8 cellular contexts compared by ENCODE assay signal in the genomic region with DNA sequence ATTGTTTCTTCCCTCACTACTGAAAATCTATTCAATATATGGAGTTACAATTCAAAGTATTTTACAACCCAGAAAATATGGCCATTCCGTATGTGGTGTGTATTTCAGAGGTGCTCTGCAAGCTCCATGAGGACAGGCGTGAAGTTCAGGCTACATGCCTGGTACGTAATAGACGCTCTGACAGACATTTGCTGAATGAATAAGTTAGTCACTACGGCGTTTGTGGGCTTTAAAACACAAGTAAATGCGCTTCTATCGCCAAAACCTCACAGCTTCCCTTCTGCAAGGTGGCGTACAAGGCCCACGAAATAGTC. TPM values are rescaled to one million over a fixed set of nuclear protein-coding genes. Genes with fewer than 3 reads are reported as not detected.
DNase-seq lines count a peak whose midpoint lies in the region; ATAC-seq and TF ChIP-seq lines count a peak whose summit lies in the region.

No MANE protein-coding gene starts in this region.

- peak overlapping the region; percentile 79 for H3K4me3 ChIP-seq in CD4-positive, CD25-positive, alpha-beta regulatory T cell (ENCODE audit: low read depth, low read length)
- H3K4me3 ChIP-seq in OCI-LY3 (ENCODE audit: low read length) (peak overlapping the region; percentile 99), endodermal cell (ENCODE audit: low read length) (peak overlapping the region; percentile 92), neutrophil (ENCODE audit: low read depth in 1 of 2, low read length in 1 of 2) (peak overlapping the region; percentile 86 to 93)

- no peaks in the 10 kb centered on the region for H3K27me3 ChIP-seq in CD4-positive, CD25-positive, alpha-beta regulatory T cell (ENCODE audit: control insufficient read depth, insufficient read depth, low read length)
- H3K27me3 ChIP-seq in OCI-LY3 (ENCODE audit: low read depth, low read length), result no peaks in the 10 kb centered on the region
- H3K27me3 ChIP-seq in endodermal cell (ENCODE audit: control insufficient read depth, insufficient read depth, low read length, poor library complexity, severe bottlenecking), result no peaks in the 10 kb centered on the region
- no peaks in the 10 kb centered on the region for H3K27me3 ChIP-seq in neutrophil

- peak overlapping the region; percentile 87 for H3K4me2 ChIP-seq in OCI-LY3 (ENCODE audit: low read length)

- H3K4me1 ChIP-seq in CD4-positive, CD25-positive, alpha-beta regulatory T cell (ENCODE audit: control insufficient read depth, insufficient read depth, low read length, poor library complexity, severe bottlenecking), result peaks cover 35% of the 10 kb centered on the region
- peaks cover 20% of the 10 kb centered on the region for H3K4me1 ChIP-seq in OCI-LY3 (ENCODE audit: low read length)
- peaks cover 7% of the 10 kb centered on the region for H3K4me1 ChIP-seq in endodermal cell (ENCODE audit: control insufficient read depth, insufficient read depth, low read length)
- H3K4me1 ChIP-seq in neutrophil (ENCODE audit: control insufficient read depth in 1 of 2, insufficient read depth in 1 of 2, low read depth in 1 of 2, low read length in 1 of 2), result peaks cover 33 to 42% of the 10 kb centered on the region in 2 experiments

- ATAC-seq in CD4-positive, CD25-positive, alpha-beta regulatory T cell (ENCODE audit: low read depth in 2 of 2), result no peak
- no peak for ATAC-seq in HG03039 (IDR thresholded peaks at IDR 0.05; ENCODE audit: unreplicated experiment)

- 7 to 14% methylated on average over 6 to 10 of the region's 10 CpGs for WGBS in endodermal cell (ENCODE audit: insufficient coverage in 1 of 2, insufficient read length in 1 of 2), 2 experiments

- H3K27ac ChIP-seq in CD4-positive, CD25-positive, alpha-beta regulatory T cell (ENCODE audit: insufficient read depth, low read length, poor library complexity, severe bottlenecking), result peak overlapping the region; percentile 91
- H3K27ac ChIP-seq in OCI-LY3 (ENCODE audit: low read length), result peak overlapping the region; percentile 65
- peak overlapping the region; percentile 83 for H3K27ac ChIP-seq in endodermal cell (ENCODE audit: low read depth, low read length)
- H3K27ac ChIP-seq in neutrophil, result peak overlapping the region; percentile 94

- H3K4me3 Mint-ChIP-seq in CD4-positive, CD25-positive, alpha-beta regulatory T cell, result peak overlapping the region; percentile 90 to 98 (median 96)
- H3K4me3 Mint-ChIP-seq in endodermal cell, result peak overlapping the region; percentile 91

- peak overlapping the region; percentile 96 to 99 (median 98) for H3K27ac Mint-ChIP-seq in CD4-positive, CD25-positive, alpha-beta regulatory T cell
- H3K27ac Mint-ChIP-seq in endodermal cell, result no peak overlapping the region

- DNase-seq in CD4-positive, CD25-positive, alpha-beta regulatory T cell, result no peak
- DNase-seq in endodermal cell (no peak), NAMALWA (ENCODE audit: low spot score) (no peak), foreskin melanocyte (no peak)
- no peak for DNase-seq in NK-92 treated with Interleukin-12 subunit alpha and Interleukin-12 subunit beta, amount 100 ng/mL, for 24 hours (lab: John Stamatoyannopoulos, UW)

- no peak for TF ChIP-seq CTCF in OCI-LY3 (IDR thresholded peaks at IDR 0.05; ENCODE audit: low read depth, low read length)
- TF ChIP-seq CTCF in endodermal cell (conservative IDR thresholded peaks at IDR 0.05), result no peak
- no peak for TF ChIP-seq CTCF in neutrophil (IDR thresholded peaks at IDR 0.05)

- H3K9me3 ChIP-seq in CD4-positive, CD25-positive, alpha-beta regulatory T cell (ENCODE audit: control insufficient read depth in 2 of 2, low read length in 2 of 2), result no peaks in the 10 kb centered on the region
- H3K9me3 ChIP-seq in OCI-LY3 (ENCODE audit: insufficient read depth, low read length) (no peaks in the 10 kb centered on the region), endodermal cell (ENCODE audit: control insufficient read depth, low read length) (no peaks in the 10 kb centered on the region), neutrophil (no peaks in the 10 kb centered on the region)

- H3K27me3 Mint-ChIP-seq in CD4-positive, CD25-positive, alpha-beta regulatory T cell, result peaks cover 4% of the 10 kb centered on the region
- H3K27me3 Mint-ChIP-seq in endodermal cell (ENCODE audit: insufficient read depth), result peaks cover 18% of the 10 kb centered on the region

- H3K36me3 ChIP-seq in CD4-positive, CD25-positive, alpha-beta regulatory T cell (ENCODE audit: control insufficient read depth, insufficient read depth, low read length), result peaks cover 13% of the 10 kb centered on the region
- peaks cover 13% of the 10 kb centered on the region for H3K36me3 ChIP-seq in OCI-LY3 (replicated peaks; ENCODE audit: low read depth, low read length)
- peaks cover 13% of the 10 kb centered on the region for H3K36me3 ChIP-seq in endodermal cell (ENCODE audit: control insufficient read depth, insufficient read depth, low read length)
- H3K36me3 ChIP-seq in neutrophil, result peaks cover 9% of the 10 kb centered on the region

- peaks cover 21 to 62% (median 36%) of the 10 kb centered on the region in 4 donors for H3K4me1 Mint-ChIP-seq in CD4-positive, CD25-positive, alpha-beta regulatory T cell
- peaks cover 39% of the 10 kb centered on the region for H3K4me1 Mint-ChIP-seq in endodermal cell

- H3K9ac ChIP-seq in OCI-LY3 (ENCODE audit: low read length) (peak overlapping the region; percentile 62), endodermal cell (ENCODE audit: extremely low read depth, low read length, poor library complexity, severe bottlenecking) (no peak overlapping the region)

- H2AFZ ChIP-seq in OCI-LY3 (ENCODE audit: low read depth, low read length), result peak overlapping the region; percentile 32; the same call in 1 of the 2 replicates

- peaks cover 42% of the 10 kb centered on the region for H3K79me2 ChIP-seq in OCI-LY3 (ENCODE audit: low read length)

- peaks cover 12% of the 10 kb centered on the region for H3K36me3 Mint-ChIP-seq in CD4-positive, CD25-positive, alpha-beta regulatory T cell
- H3K36me3 Mint-ChIP-seq in endodermal cell (ENCODE audit: low read depth), result peaks cover 13% of the 10 kb centered on the region

- H3K9me3 Mint-ChIP-seq in CD4-positive, CD25-positive, alpha-beta regulatory T cell, result no peaks in the 10 kb centered on the region
- H3K9me3 Mint-ChIP-seq in endodermal cell, result no peaks in the 10 kb centered on the region

- peaks cover 33% of the 10 kb centered on the region for H4K20me1 ChIP-seq in OCI-LY3 (ENCODE audit: insufficient read depth, low read length)

RNA-seq across cellular contexts. Expression of gene TIPARP, which starts 0.7 kb away (rescaled TPM):
- 120 TPM for total RNA-seq in CD4-positive, CD25-positive, alpha-beta regulatory T cell
- 10 to 100 TPM; 11.5 to 24.2 (median 19.5) TPM for polyA plus RNA-seq in CD4-positive, CD25-positive, alpha-beta regulatory T cell
- 10 to 100 TPM; 27.1 to 34.3 TPM for total RNA-seq in endodermal cell
- polyA plus RNA-seq in endodermal cell (2013, experiment 1 of 2), result 14.8 TPM
- 14.7 TPM for polyA plus RNA-seq in endodermal cell (2013, experiment 2 of 2)
